ENCODE assay signal across 2 cellular contexts in the genomic region with DNA sequence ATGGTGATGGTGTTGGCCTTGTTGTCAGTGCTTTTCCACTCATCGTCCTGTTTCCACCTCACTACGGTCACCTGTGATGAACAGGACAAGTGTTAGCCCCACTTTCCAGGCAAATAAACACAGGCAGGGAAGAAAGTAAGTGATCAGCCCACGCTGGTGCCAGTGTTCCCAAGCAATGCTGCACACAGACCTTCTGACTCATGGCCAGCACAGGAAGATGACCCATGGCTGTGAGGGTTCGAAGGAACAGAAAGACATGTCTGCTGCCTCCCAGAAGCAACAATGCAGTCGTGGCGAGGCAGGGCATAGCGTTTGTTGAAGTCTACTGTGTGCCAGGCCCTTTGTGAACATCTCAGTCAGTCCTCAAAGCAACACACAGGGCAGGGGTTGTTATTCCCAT.
TF ChIP-seq lines count a peak whose summit lies in the region.

No MANE protein-coding gene starts in this region.

TF ChIP-seq in IMR-90, 13 proteins besides CTCF, POLR2A, EP300 and RAD21:
- TF ChIP-seq MAZ (IDR thresholded peaks at IDR 0.05; ENCODE audit: borderline replicate concordance, low read depth, low read length), result no peak
- TF ChIP-seq, protein P1, sequence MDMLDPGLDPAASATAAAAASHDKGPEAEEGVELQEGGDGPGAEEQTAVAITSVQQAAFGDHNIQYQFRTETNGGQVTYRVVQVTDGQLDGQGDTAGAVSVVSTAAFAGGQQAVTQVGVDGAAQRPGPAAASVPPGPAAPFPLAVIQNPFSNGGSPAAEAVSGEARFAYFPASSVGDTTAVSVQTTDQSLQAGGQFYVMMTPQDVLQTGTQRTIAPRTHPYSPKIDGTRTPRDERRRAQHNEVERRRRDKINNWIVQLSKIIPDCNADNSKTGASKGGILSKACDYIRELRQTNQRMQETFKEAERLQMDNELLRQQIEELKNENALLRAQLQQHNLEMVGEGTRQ (IDR thresholded peaks at IDR 0.05; ENCODE audit: low read depth, low read length), result no peak
- no peak for TF ChIP-seq CEBPB (IDR thresholded peaks at IDR 0.05; ENCODE audit: low read depth, low read length)
- TF ChIP-seq RCOR1 (IDR thresholded peaks at IDR 0.05; ENCODE audit: insufficient replicate concordance, low read length), result no peak
- no peak for TF ChIP-seq MAFK (IDR thresholded peaks at IDR 0.05; ENCODE audit: low read depth, low read length)
- TF ChIP-seq SMC3 (IDR thresholded peaks at IDR 0.05; ENCODE audit: low read depth, low read length), result no peak
- no peak for TF ChIP-seq MXI1 (IDR thresholded peaks at IDR 0.05; ENCODE audit: borderline replicate concordance, low read depth, low read length)
- TF ChIP-seq, protein P2, sequence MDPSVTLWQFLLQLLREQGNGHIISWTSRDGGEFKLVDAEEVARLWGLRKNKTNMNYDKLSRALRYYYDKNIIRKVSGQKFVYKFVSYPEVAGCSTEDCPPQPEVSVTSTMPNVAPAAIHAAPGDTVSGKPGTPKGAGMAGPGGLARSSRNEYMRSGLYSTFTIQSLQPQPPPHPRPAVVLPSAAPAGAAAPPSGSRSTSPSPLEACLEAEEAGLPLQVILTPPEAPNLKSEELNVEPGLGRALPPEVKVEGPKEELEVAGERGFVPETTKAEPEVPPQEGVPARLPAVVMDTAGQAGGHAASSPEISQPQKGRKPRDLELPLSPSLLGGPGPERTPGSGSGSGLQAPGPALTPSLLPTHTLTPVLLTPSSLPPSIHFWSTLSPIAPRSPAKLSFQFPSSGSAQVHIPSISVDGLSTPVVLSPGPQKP (IDR thresholded peaks at IDR 0.05; ENCODE audit: borderline replicate concordance, low read depth, low read length), result no peak
- TF ChIP-seq NFE2L2 (IDR thresholded peaks at IDR 0.05; ENCODE audit: low read depth, low read length), result no peak
- no peak for TF ChIP-seq RFX5 (IDR thresholded peaks at IDR 0.05; ENCODE audit: low read depth, low read length)
- no peak for TF ChIP-seq BHLHE40 (IDR thresholded peaks at IDR 0.05; ENCODE audit: low read depth, low read length)
- no peak for TF ChIP-seq FOS (IDR thresholded peaks at IDR 0.05; ENCODE audit: low read depth, low read length)
- TF ChIP-seq CHD1 (IDR thresholded peaks at IDR 0.05; ENCODE audit: low read depth, low read length), result no peak

TF ChIP-seq in HEK293T, 16 proteins besides CTCF, POLR2A, EP300 and RAD21:
- TF ChIP-seq BHLHE40 (IDR thresholded peaks at IDR 0.05; ENCODE audit: borderline replicate concordance) (no peak), NFRKB (IDR thresholded peaks at IDR 0.05) (no peak)
